ENCODE assay signal across 13 cellular contexts in genomic region chr10:29794776-29795635, GRCh38.
DNase-seq lines count a peak whose midpoint lies in the region; ATAC-seq and TF ChIP-seq lines count a peak whose summit lies in the region.
"Had no signal": no experiment of that assay in that cellular context is flagged by ENCODE, and none has a peak within 500 bp of the region (broad histone marks: within the 10 kb centered on the region; RNA-seq: fewer than 3 reads in every experiment).

No MANE protein-coding gene starts in this region.

- no peak overlapping the region for H3K27ac Mint-ChIP-seq in T-cell

- POLR2A ChIA-PET in T-cell (lab: Charles Lee), result no interaction called here

- H3K4me2 ChIP-seq in osteoblast (ENCODE audit: insufficient read depth, low read length), result peak overlapping the region; percentile 50

- ATAC-seq in Right ventricle myocardium superior (ENCODE audit: poor library complexity), result peak; percentile 55
- peak; percentile 66 for ATAC-seq in gastroesophageal sphincter
- ATAC-seq in T-cell (replicated peaks in 1 of 4), result no peak
- no peak for ATAC-seq in GM19351 (IDR thresholded peaks at IDR 0.05; ENCODE audit: unreplicated experiment)
- ATAC-seq: HepG2 had no signal

- intact Hi-C loops in Right ventricle myocardium superior (cut with DNase I) (no loop called here), cardiac septum (cut with DNase I) (no loop called here)

- H3K27ac ChIP-seq in gastroesophageal sphincter (peak overlapping the region; percentile 83 to 99 (median 89)), osteoblast (ENCODE audit: low read depth, low read length) (peak overlapping the region; percentile 60)

- no peaks in the 10 kb centered on the region for H3K9me3 Mint-ChIP-seq in T-cell

- WGBS in gastroesophageal sphincter (ENCODE audit: low coverage in 1 of 2), 2 donors, result 41 to 42% methylated on average over 10 to 11 of the region's 11 CpGs

- TF ChIP-seq CTCF in gastroesophageal sphincter (IDR thresholded peaks at IDR 0.05) (no peak), osteoblast (IDR thresholded peaks at IDR 0.05; ENCODE audit: extremely low read depth, low read depth, low read length) (no peak)

- no peak overlapping the region for H2AFZ ChIP-seq in osteoblast (ENCODE audit: low read length)

- no peak overlapping the region for H3K4me3 ChIP-seq in gastroesophageal sphincter
- peak overlapping the region; percentile 8 for H3K4me3 ChIP-seq in osteoblast (ENCODE audit: insufficient read depth, low read length)
- H3K4me3 ChIP-seq: Peyer's patch had no signal

- TF ChIP-seq EP300 in gastroesophageal sphincter (IDR thresholded peaks at IDR 0.05), result peak; percentile 32

- H3K4me3 Mint-ChIP-seq in T-cell, result no peak overlapping the region

- H3K79me2 ChIP-seq in osteoblast (ENCODE audit: insufficient read depth, low read length), result no peaks in the 10 kb centered on the region

- no peak for DNase-seq in Right ventricle myocardium superior
- DNase-seq in cardiac septum (ENCODE audit: low spot score), result no peak
- DNase-seq in osteoblast (ENCODE audit: insufficient read length, low spot score, missing footprints), result peak; percentile 35
- no peak for DNase-seq in pons (ENCODE audit: low spot score)
- DNase-seq in AG08395 (ENCODE audit: low spot score), result no peak
- no peak for DNase-seq in T-cell
- DNase-seq: caudate nucleus, NCI-H1436 treated with DMSO at 0.1 percent for 48 hours, NCI-H524, Peyer's patch had no signal

- H3K27me3 Mint-ChIP-seq in T-cell, result peaks cover 0 to 4% of the 10 kb centered on the region in 2 donors

- no peaks in the 10 kb centered on the region for H3K9me3 ChIP-seq in gastroesophageal sphincter
- H3K9me3 ChIP-seq in osteoblast (ENCODE audit: low read depth, low read length), result no peaks in the 10 kb centered on the region
- H3K9me3 ChIP-seq: Peyer's patch had no signal

- H4K20me1 ChIP-seq in osteoblast (ENCODE audit: insufficient read depth, low read length), result no peaks in the 10 kb centered on the region

- CTCF ChIA-PET in T-cell (lab: Charles Lee), result no interaction called here

- no peaks in the 10 kb centered on the region for H3K36me3 Mint-ChIP-seq in T-cell

- TF ChIP-seq POLR2A in gastroesophageal sphincter (IDR thresholded peaks at IDR 0.05), result no peak

- peaks cover 5 to 45% (median 7%) of the 10 kb centered on the region in 3 donors for H3K4me1 ChIP-seq in gastroesophageal sphincter
- peaks cover 21% of the 10 kb centered on the region for H3K4me1 ChIP-seq in osteoblast (ENCODE audit: insufficient read depth, low read length)
- H3K4me1 ChIP-seq: Peyer's patch had no signal

- H3K36me3 ChIP-seq in gastroesophageal sphincter (no peaks in the 10 kb centered on the region), osteoblast (ENCODE audit: insufficient read depth, low read length) (no peaks in the 10 kb centered on the region)
- H3K36me3 ChIP-seq: Peyer's patch had no signal

- H3K4me1 Mint-ChIP-seq in T-cell, result no peaks in the 10 kb centered on the region

- H3K27me3 ChIP-seq in gastroesophageal sphincter, result no peaks in the 10 kb centered on the region
- H3K27me3 ChIP-seq in osteoblast (ENCODE audit: insufficient read depth, low read length), result no peaks in the 10 kb centered on the region
- H3K27me3 ChIP-seq: Peyer's patch had no signal

Comparison
In these comparisons a context has a peak if more than half of its experiments do, and no peak if none do; other contexts are left out.
1. ATAC-seq: peak in Right ventricle myocardium superior (single experiment) and gastroesophageal sphincter (single experiment); none in T-cell (0 of 4) and GM19351 (single experiment).